ENCODE assay signal across 22 cellular contexts in the genomic region with DNA sequence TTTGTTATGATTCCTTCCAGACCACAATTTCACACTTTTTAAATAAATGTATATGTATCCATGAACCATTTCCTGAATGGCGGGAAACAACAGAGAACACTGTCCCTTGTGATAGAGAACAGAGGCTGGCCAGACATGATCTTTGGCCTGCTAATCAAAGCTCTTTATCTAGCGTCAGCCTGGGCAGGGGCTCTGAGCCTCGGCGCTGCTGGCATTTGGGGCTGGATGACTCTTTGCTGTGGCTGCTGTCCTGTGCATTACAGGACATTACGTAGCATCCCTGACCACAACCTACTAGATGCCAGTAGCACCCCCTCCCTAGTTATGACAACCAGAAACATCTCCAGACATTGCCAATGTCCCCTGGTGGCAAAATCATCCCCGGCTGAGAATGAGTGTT.
"Had no signal": no experiment of that assay in that cellular context is flagged by ENCODE, and none has a peak within 500 bp of the region (broad histone marks: within the 10 kb centered on the region; RNA-seq: fewer than 3 reads in every experiment).

No MANE protein-coding gene starts in this region.

- H3K9me3 ChIP-seq: sigmoid colon, thoracic aorta, upper lobe of left lung had no signal

- H3K9me3 Mint-ChIP-seq: activated T-helper 2 cell treated with anti-CD3 and anti-CD28 coated beads, Interferon-gamma antibody, Interleukin-2, Interleukin-4, amounts not matched to agents 10 μg/mL and 5 μg/mL and 100 μg/mL, durations not matched to agents 14 hours and 24 hours and 36 hours had no signal

- H3K4me3 Mint-ChIP-seq: activated naive CD8-positive, alpha-beta T cell; activated T-cell treated with anti-CD3 and anti-CD28 coated beads, Interleukin-2, amount 50 U/mL, for 4 hours; memory B cell; nephron; WTC11 had no signal

- H3K36me3 ChIP-seq: esophagus muscularis mucosa, sigmoid colon, thoracic aorta, upper lobe of left lung had no signal

- H3K27me3 ChIP-seq: upper lobe of left lung had no signal

- H3K36me3 Mint-ChIP-seq: memory B cell had no signal

- H3K27me3 Mint-ChIP-seq: activated naive CD8-positive, alpha-beta T cell had no signal

- H3K27ac Mint-ChIP-seq: activated naive CD8-positive, alpha-beta T cell; activated T-helper 2 cell treated with anti-CD3 and anti-CD28 coated beads, Interferon-gamma antibody, Interleukin-2, Interleukin-4, amounts not matched to agents 10 μg/mL and 5 μg/mL and 100 μg/mL, durations not matched to agents 14 hours and 24 hours and 36 hours; memory B cell; nephron; WTC11 had no signal

- H3K4me1 Mint-ChIP-seq: memory B cell, nephron had no signal

- H3K4me1 ChIP-seq: esophagus muscularis mucosa, sigmoid colon, upper lobe of left lung had no signal

- H3K4me3 ChIP-seq: esophagus muscularis mucosa, sigmoid colon, thoracic aorta, upper lobe of left lung had no signal

- H3K27ac ChIP-seq: esophagus muscularis mucosa, sigmoid colon, thoracic aorta, upper lobe of left lung had no signal

- DNase-seq: activated CD8-positive, alpha-beta memory T cell treated with anti-CD3 and anti-CD28 coated beads, Interleukin-2, amount 50 U/mL, for 48 hours; activated naive CD4-positive, alpha-beta T cell; activated T-cell treated with anti-CD3 and anti-CD28 coated beads, Interleukin-2, amount 50 U/mL, for 4 hours; central memory CD4-positive, alpha-beta T cell; dermis blood vessel endothelial cell; effector memory CD4-positive, alpha-beta T cell; hypothalamus; nucleus accumbens; sigmoid colon; stimulated activated CD4-positive, alpha-beta T cell treated with anti-CD3 and anti-CD28 coated beads, Interleukin-2, amount 100 ng/mL, for 48 hours; stimulated activated CD8-positive, alpha-beta memory T cell treated with anti-CD3 and anti-CD28 coated beads, Interleukin-4, amount 100 ng/mL, for 48 hours; stimulated activated naive CD4-positive, alpha-beta T cell; SW 1271; T-helper 2 cell; upper lobe of left lung had no signal
